Comparison of ENCODE assay signal across 8 cellular contexts in genomic region chr15:76060098-76060989, GRCh38. TPM values are rescaled to one million over a fixed set of nuclear protein-coding genes. Genes with fewer than 3 reads are reported as not detected.
DNase-seq lines count a peak whose midpoint lies in the region; ATAC-seq and TF ChIP-seq lines count a peak whose summit lies in the region.

No MANE protein-coding gene starts in this region.

- H3K9me3 Mint-ChIP-seq in CD8-positive, alpha-beta memory T cell: no peaks in the 10 kb centered on the region
- no peaks in the 10 kb centered on the region for H3K9me3 Mint-ChIP-seq in memory B cell

- CTCF ChIA-PET in CD8-positive, alpha-beta memory T cell (lab: Charles Lee): interaction anchor here (0.7 to 2.5 kb wide), 3 partner anchors 79 to 90 kb away, joined by 3 to 21 read pairs (median 4); no protein-coding TSS in a partner anchor

- H3K36me3 ChIP-seq in CD8-positive, alpha-beta memory T cell (ENCODE audit: insufficient read depth, low read length): no peaks in the 10 kb centered on the region

- ATAC-seq in memory B cell (ENCODE audit: low read depth) (peak; percentile 57), HG03108 (IDR thresholded peaks at IDR 0.05; ENCODE audit: unreplicated experiment) (no peak)

- H3K27ac Mint-ChIP-seq in CD8-positive, alpha-beta memory T cell: peak overlapping the region in 1 of 8 donors; percentile 29
- H3K27ac Mint-ChIP-seq in memory B cell: no peak overlapping the region

- H3K27ac ChIP-seq in CD8-positive, alpha-beta memory T cell (ENCODE audit: low read depth, low read length): no peak overlapping the region

- no peak overlapping the region for H3K4me3 ChIP-seq in CD8-positive, alpha-beta memory T cell (ENCODE audit: low read length)
- peak overlapping the region; percentile 42 for H3K4me3 ChIP-seq in astrocyte of the spinal cord (ENCODE audit: low read depth, low read length)

- H3K27me3 Mint-ChIP-seq in CD8-positive, alpha-beta memory T cell: peaks cover 47 to 79% of the 10 kb centered on the region in 2 donors
- H3K27me3 Mint-ChIP-seq in memory B cell: peaks cover 4% of the 10 kb centered on the region

- DNase-seq in CD8-positive, alpha-beta memory T cell: peak in 3 of 5 donors; percentile 1 to 35 (median 17)
- DNase-seq in NCI-H526 treated with DMSO at 0.1 percent for 48 hours (lab: John Stamatoyannopoulos, UW) (peak; percentile 19), astrocyte of the spinal cord (ENCODE audit: low read depth, low spot score) (no peak), memory B cell (ENCODE audit: low spot score in 2 of 2) (peak; percentile 39 to 46), superior temporal gyrus (ENCODE audit: extremely low spot score) (peak; percentile 16), NCI-H524 treated with DMSO at 0.1 percent for 48 hours (lab: John Stamatoyannopoulos, UW) (no peak), pons (ENCODE audit: low spot score) (no peak)

- POLR2A ChIA-PET in CD8-positive, alpha-beta memory T cell (lab: Charles Lee): interaction anchor here (0.6 kb wide), 1 partner anchor 217 kb away, joined by 3 read pairs; no protein-coding TSS in a partner anchor

- no peaks in the 10 kb centered on the region for H3K9me3 ChIP-seq in CD8-positive, alpha-beta memory T cell (ENCODE audit: low read length)

- TF ChIP-seq CTCF in astrocyte of the spinal cord (IDR thresholded peaks at IDR 0.05; ENCODE audit: low read depth, low read length): no peak

- peaks cover 23% of the 10 kb centered on the region for H3K27me3 ChIP-seq in CD8-positive, alpha-beta memory T cell (ENCODE audit: insufficient read depth, low read length, poor library complexity, severe bottlenecking)

- H3K4me3 Mint-ChIP-seq in CD8-positive, alpha-beta memory T cell: peak overlapping the region; percentile 58 to 90 (median 78)
- peak overlapping the region; percentile 89 for H3K4me3 Mint-ChIP-seq in memory B cell

- H3K36me3 Mint-ChIP-seq in CD8-positive, alpha-beta memory T cell: no peaks in the 10 kb centered on the region
- H3K36me3 Mint-ChIP-seq in memory B cell: no peaks in the 10 kb centered on the region

- H3K4me1 ChIP-seq in CD8-positive, alpha-beta memory T cell (ENCODE audit: insufficient read depth, low read length): peaks cover 19% of the 10 kb centered on the region

- peaks cover 21 to 35% (median 34%) of the 10 kb centered on the region in 3 donors for H3K4me1 Mint-ChIP-seq in CD8-positive, alpha-beta memory T cell
- peaks cover 24% of the 10 kb centered on the region for H3K4me1 Mint-ChIP-seq in memory B cell

- in situ Hi-C loops in astrocyte of the spinal cord (cut with HindIII; ENCODE audit: low sequenced_read_pairs): no loop called here

RNA-seq across cellular contexts. Expression of gene TMEM266, which starts 0.6 kb away (rescaled TPM):
- under 1 TPM; 0.11 TPM for total RNA-seq in CD8-positive, alpha-beta memory T cell
- polyA plus RNA-seq in CD8-positive, alpha-beta memory T cell: not detected

RNA-seq across cellular contexts. Expression of gene NRG4, which starts 48.1 kb away (rescaled TPM):
- not detected for total RNA-seq in CD8-positive, alpha-beta memory T cell
- not detected for polyA plus RNA-seq in CD8-positive, alpha-beta memory T cell

Comparison
In these comparisons a context has a peak if more than half of its experiments do, and no peak if none do; other contexts are left out.
1. DNase-seq: peak in CD8-positive, alpha-beta memory T cell (3 of 5), NCI-H526 treated with DMSO at 0.1 percent for 48 hours (single experiment), memory B cell (2 of 2) and superior temporal gyrus (single experiment); none in astrocyte of the spinal cord (single experiment), NCI-H524 treated with DMSO at 0.1 percent for 48 hours (single experiment) and pons (single experiment).